Comparison of ENCODE assay signal across 1 cellular context in the genomic region with DNA sequence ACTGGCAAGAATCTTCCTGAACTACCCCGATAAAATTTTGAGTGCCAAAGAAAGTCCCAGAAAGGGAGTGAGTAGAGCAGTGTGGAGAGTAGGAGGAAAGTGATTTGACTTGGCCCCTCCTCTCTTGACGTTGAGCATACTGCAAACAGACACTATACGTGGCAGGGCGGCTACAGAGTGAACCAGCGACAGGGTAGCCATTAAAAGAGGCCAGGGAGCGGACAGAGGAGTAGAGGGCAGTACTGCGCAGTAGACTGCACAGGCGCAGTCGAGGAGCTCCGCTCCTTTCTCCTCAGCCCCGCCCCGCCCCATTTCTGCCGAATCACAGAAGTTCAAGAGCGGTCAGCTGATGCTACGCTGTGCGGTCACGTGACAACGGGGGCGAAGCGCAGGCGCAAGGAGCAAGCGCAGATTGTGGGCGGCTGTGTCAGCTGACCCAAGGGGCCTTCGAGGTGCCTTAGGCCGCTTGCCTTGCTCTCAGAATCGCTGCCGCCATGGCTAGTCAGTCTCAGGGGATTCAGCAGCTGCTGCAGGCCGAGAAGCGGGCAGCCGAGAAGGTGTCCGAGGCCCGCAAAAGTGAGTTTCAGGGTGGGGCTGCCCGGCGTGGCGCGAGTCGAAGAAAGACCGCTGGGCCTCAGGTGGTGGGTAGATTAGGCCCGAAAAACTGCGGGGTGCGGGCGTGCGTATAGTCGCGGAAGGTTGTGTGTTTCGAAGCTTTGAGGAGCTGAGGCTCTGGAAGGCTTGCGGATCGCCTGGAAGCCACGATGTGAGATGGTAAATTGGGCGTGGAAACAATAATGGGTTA.
A peak's percentile ranks its signal among the peaks of the same experiment; 100 is the strongest.
TF ChIP-seq lines count a peak whose summit lies in the region.

A gene with protein sequence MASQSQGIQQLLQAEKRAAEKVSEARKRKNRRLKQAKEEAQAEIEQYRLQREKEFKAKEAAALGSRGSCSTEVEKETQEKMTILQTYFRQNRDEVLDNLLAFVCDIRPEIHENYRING (plus strand): TSS at position 425 of the 805 bp plus-strand sequence. CDS start 70 bp downstream, at position 495.

TF ChIP-seq in HEK293, 187 proteins besides CTCF, POLR2A, EP300 and RAD21 (continued from another document and continues in another):
- TF ChIP-seq ZNF548 (tag by site-specific recombination; IDR thresholded peaks at IDR 0.05) = no peak
- TF ChIP-seq TRIM28 (IDR thresholded peaks at IDR 0.05; ENCODE audit: borderline replicate concordance, low read length) = no peak
- TF ChIP-seq, protein P1, sequence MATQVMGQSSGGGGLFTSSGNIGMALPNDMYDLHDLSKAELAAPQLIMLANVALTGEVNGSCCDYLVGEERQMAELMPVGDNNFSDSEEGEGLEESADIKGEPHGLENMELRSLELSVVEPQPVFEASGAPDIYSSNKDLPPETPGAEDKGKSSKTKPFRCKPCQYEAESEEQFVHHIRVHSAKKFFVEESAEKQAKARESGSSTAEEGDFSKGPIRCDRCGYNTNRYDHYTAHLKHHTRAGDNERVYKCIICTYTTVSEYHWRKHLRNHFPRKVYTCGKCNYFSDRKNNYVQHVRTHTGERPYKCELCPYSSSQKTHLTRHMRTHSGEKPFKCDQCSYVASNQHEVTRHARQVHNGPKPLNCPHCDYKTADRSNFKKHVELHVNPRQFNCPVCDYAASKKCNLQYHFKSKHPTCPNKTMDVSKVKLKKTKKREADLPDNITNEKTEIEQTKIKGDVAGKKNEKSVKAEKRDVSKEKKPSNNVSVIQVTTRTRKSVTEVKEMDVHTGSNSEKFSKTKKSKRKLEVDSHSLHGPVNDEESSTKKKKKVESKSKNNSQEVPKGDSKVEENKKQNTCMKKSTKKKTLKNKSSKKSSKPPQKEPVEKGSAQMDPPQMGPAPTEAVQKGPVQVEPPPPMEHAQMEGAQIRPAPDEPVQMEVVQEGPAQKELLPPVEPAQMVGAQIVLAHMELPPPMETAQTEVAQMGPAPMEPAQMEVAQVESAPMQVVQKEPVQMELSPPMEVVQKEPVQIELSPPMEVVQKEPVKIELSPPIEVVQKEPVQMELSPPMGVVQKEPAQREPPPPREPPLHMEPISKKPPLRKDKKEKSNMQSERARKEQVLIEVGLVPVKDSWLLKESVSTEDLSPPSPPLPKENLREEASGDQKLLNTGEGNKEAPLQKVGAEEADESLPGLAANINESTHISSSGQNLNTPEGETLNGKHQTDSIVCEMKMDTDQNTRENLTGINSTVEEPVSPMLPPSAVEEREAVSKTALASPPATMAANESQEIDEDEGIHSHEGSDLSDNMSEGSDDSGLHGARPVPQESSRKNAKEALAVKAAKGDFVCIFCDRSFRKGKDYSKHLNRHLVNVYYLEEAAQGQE (tag by site-specific recombination; IDR thresholded peaks at IDR 0.05) = no peak
- no peak for TF ChIP-seq ZNF596 (tag by site-specific recombination; IDR thresholded peaks at IDR 0.05)
- no peak for TF ChIP-seq GFI1B (tag by site-specific recombination; IDR thresholded peaks at IDR 0.05)
- no peak for TF ChIP-seq ZFP3 (tag by site-specific recombination; IDR thresholded peaks at IDR 0.05; ENCODE audit: low read depth)
- TF ChIP-seq, protein P2, sequence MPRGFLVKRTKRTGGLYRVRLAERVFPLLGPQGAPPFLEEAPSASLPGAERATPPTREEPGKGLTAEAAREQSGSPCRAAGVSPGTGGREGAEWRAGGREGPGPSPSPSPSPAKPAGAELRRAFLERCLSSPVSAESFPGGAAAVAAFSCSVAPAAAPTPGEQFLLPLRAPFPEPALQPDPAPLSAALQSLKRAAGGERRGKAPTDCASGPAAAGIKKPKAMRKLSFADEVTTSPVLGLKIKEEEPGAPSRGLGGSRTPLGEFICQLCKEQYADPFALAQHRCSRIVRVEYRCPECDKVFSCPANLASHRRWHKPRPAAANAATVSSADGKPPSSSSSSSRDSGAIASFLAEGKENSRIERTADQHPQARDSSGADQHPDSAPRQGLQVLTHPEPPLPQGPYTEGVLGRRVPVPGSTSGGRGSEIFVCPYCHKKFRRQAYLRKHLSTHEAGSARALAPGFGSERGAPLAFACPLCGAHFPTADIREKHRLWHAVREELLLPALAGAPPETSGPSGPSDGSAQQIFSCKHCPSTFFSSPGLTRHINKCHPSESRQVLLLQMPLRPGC (tag by site-specific recombination; IDR thresholded peaks at IDR 0.05) = no peak
- no peak for TF ChIP-seq ZNF211 (tag by site-specific recombination; IDR thresholded peaks at IDR 0.05; ENCODE audit: low read depth)
- no peak for TF ChIP-seq SCRT1 (tag by site-specific recombination; IDR thresholded peaks at IDR 0.05; ENCODE audit: borderline replicate concordance)
- no peak for TF ChIP-seq ZNF654 (tag by site-specific recombination; IDR thresholded peaks at IDR 0.05; ENCODE audit: low read depth)
- no peak for TF ChIP-seq GLI2 (tag by site-specific recombination; IDR thresholded peaks at IDR 0.05; ENCODE audit: borderline replicate concordance, low read depth)
- no peak for TF ChIP-seq ZNF433 (tag by site-specific recombination; IDR thresholded peaks at IDR 0.05; ENCODE audit: low read depth)
- TF ChIP-seq ZNF488 (tag by site-specific recombination; IDR thresholded peaks at IDR 0.05) = no peak
- TF ChIP-seq ZNF704 (tag by site-specific recombination; IDR thresholded peaks at IDR 0.05) = no peak
- no peak for TF ChIP-seq ZNF830 (tag by site-specific recombination; IDR thresholded peaks at IDR 0.05; ENCODE audit: low read depth)
- TF ChIP-seq ZBTB1 (tag by site-specific recombination; IDR thresholded peaks at IDR 0.05) = no peak
- TF ChIP-seq, protein P3, sequence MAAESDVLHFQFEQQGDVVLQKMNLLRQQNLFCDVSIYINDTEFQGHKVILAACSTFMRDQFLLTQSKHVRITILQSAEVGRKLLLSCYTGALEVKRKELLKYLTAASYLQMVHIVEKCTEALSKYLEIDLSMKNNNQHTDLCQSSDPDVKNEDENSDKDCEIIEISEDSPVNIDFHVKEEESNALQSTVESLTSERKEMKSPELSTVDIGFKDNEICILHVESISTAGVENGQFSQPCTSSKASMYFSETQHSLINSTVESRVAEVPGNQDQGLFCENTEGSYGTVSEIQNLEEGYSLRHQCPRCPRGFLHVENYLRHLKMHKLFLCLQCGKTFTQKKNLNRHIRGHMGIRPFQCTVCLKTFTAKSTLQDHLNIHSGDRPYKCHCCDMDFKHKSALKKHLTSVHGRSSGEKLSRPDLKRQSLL (tag by site-specific recombination; IDR thresholded peaks at IDR 0.05) = no peak
- peak; percentile 41 for TF ChIP-seq ZNF2 (tag by site-specific recombination; IDR thresholded peaks at IDR 0.05)
- TF ChIP-seq EGR2 (tag by site-specific recombination; IDR thresholded peaks at IDR 0.05; ENCODE audit: low read depth) = peak; percentile 81
- no peak for TF ChIP-seq ZNF266 (tag by site-specific recombination; IDR thresholded peaks at IDR 0.05; ENCODE audit: low read depth)
- no peak for TF ChIP-seq BCL11A (tag by site-specific recombination; IDR thresholded peaks at IDR 0.05; ENCODE audit: low read depth)
- TF ChIP-seq KLF7 (tag by site-specific recombination; IDR thresholded peaks at IDR 0.05; ENCODE audit: borderline replicate concordance) = no peak
- no peak for TF ChIP-seq ZNF341 (tag by site-specific recombination; IDR thresholded peaks at IDR 0.05; ENCODE audit: low read depth)
- TF ChIP-seq ZNF558 (tag by site-specific recombination; IDR thresholded peaks at IDR 0.05) = no peak
- no peak for TF ChIP-seq ZNF747 (tag by site-specific recombination; IDR thresholded peaks at IDR 0.05)
- TF ChIP-seq ZBTB49 (tag by site-specific recombination; IDR thresholded peaks at IDR 0.05; ENCODE audit: low read depth) = no peak
- TF ChIP-seq MYNN (tag by site-specific recombination; IDR thresholded peaks at IDR 0.05; ENCODE audit: borderline replicate concordance) = no peak
- TF ChIP-seq ZNF174 (tag by site-specific recombination; IDR thresholded peaks at IDR 0.05) = no peak
- no peak for TF ChIP-seq ZNF473 (tag by site-specific recombination; IDR thresholded peaks at IDR 0.05)
- TF ChIP-seq ZNF785 (tag by site-specific recombination; IDR thresholded peaks at IDR 0.05) = no peak
- no peak for TF ChIP-seq ZNF18 (tag by site-specific recombination; IDR thresholded peaks at IDR 0.05)
- peak; percentile 43; the same call in 1 of the 2 replicates for TF ChIP-seq SP7 (tag by site-specific recombination; IDR thresholded peaks at IDR 0.05)
- no peak for TF ChIP-seq ZNF132 (tag by site-specific recombination; IDR thresholded peaks at IDR 0.05; ENCODE audit: borderline replicate concordance)
- TF ChIP-seq PRDM1 (tag by site-specific recombination; IDR thresholded peaks at IDR 0.05) = peak; percentile 80
- peak; percentile 21; the same call in 1 of the 2 replicates for TF ChIP-seq ZSCAN30 (tag by site-specific recombination; IDR thresholded peaks at IDR 0.05)
- TF ChIP-seq KLF9 (tag by site-specific recombination; IDR thresholded peaks at IDR 0.05; ENCODE audit: low read depth) = peak; percentile 50; the same call in 1 of the 2 replicates
- TF ChIP-seq ZNF571 (tag by site-specific recombination; IDR thresholded peaks at IDR 0.05) = no peak
- no peak for TF ChIP-seq ZNF518A (tag by site-specific recombination; conservative IDR thresholded peaks at IDR 0.05; ENCODE audit: low read depth)
- no peak for TF ChIP-seq MZF1 (tag by site-specific recombination; IDR thresholded peaks at IDR 0.05; ENCODE audit: borderline replicate concordance)
- no peak for TF ChIP-seq REPIN1 (tag by site-specific recombination; IDR thresholded peaks at IDR 0.05; ENCODE audit: low read depth)
- TF ChIP-seq ZNF404 (tag by site-specific recombination; IDR thresholded peaks at IDR 0.05) = no peak
- no peak for TF ChIP-seq ZNF624 (tag by site-specific recombination; IDR thresholded peaks at IDR 0.05)
